22 cellular contexts compared by ENCODE assay signal in the genomic region with DNA sequence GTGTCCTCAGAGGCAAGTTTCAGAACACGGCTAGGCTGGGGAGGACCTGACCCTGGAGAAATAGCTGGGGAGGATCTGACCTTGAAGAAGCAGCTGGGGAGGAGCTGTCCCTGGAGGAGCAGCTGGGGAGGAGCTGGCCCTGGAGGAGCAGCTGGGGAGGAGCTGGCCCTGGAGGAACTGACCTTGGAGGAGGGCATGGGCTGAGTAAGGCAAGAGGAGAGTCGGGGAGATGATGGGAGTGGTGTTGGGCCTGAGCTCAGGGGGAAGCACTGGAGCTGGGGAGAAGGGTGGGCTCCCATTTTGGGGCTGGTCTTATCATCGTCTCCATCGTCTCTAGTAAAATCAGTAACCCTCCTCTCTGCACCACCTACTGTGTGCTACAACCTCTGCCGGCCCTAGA.
DNase-seq lines count a peak whose midpoint lies in the region; ATAC-seq and TF ChIP-seq lines count a peak whose summit lies in the region.
"Had no signal": no experiment of that assay in that cellular context is flagged by ENCODE, and none has a peak within 500 bp of the region (broad histone marks: within the 10 kb centered on the region; RNA-seq: fewer than 3 reads in every experiment).

No MANE protein-coding gene starts in this region.

- no peak overlapping the region for H2BK12ac ChIP-seq in neuronal stem cell (ENCODE audit: low read length)

- H2BK15ac ChIP-seq in neuronal stem cell (ENCODE audit: low read length): peak overlapping the region; percentile 30

- H3K18ac ChIP-seq in neuronal stem cell (ENCODE audit: low read length): peak overlapping the region; percentile 11

- no peak overlapping the region for H3K27ac Mint-ChIP-seq in activated CD8-positive, alpha-beta memory T cell treated with anti-CD3 and anti-CD28 coated beads, Interleukin-2, amount 10 ng/mL, durations not matched to agents 7 days and 5 days
- H3K27ac Mint-ChIP-seq in immature natural killer cell: no peak overlapping the region
- H3K27ac Mint-ChIP-seq: CD4-positive, CD25-positive, alpha-beta regulatory T cell; CD8-positive, alpha-beta T cell; H9; HFFc6 had no signal

- intact Hi-C loops in mucosa of descending colon (cut with DNase I, micrococcal nuclease): no loop called here

- H2BK5ac ChIP-seq in neuronal stem cell (ENCODE audit: low read length): no peak overlapping the region

- H3K27me3 ChIP-seq in BLaER1: no peaks in the 10 kb centered on the region
- H3K27me3 ChIP-seq in H7 (ENCODE audit: control insufficient read depth, insufficient read depth, low read length): no peaks in the 10 kb centered on the region
- H3K27me3 ChIP-seq in neuronal stem cell (ENCODE audit: control insufficient read depth in 3 of 3, insufficient read depth in 3 of 3, low read depth in 1 of 3, low read length in 3 of 3): peaks cover 0 to 6% (median 0%) of the 10 kb centered on the region in 3 experiments
- H3K27me3 ChIP-seq: BE2C had no signal

- H4K8ac ChIP-seq in neuronal stem cell (ENCODE audit: low read depth, low read length): no peak overlapping the region

- no peaks in the 10 kb centered on the region for H4K20me1 ChIP-seq in BLaER1

- H3K9me3 ChIP-seq in BLaER1 (0 out of 2 replicates have a peak, but pooled peaks cover under 1% of the 10 kb centered on the region), neuronal stem cell (replicated peaks in 1 of 2; ENCODE audit: control insufficient read depth in 2 of 2, insufficient read depth in 1 of 2, low read depth in 1 of 2, low read length in 2 of 2) (peaks cover 0 to 2% of the 10 kb centered on the region in 2 donors), mucosa of descending colon (no peaks in the 10 kb centered on the region)
- H3K9me3 ChIP-seq: A549, BE2C, Caco-2 had no signal

- H2AFZ ChIP-seq in neuronal stem cell (ENCODE audit: low read length): no peak overlapping the region
- H2AFZ ChIP-seq: GM23248 had no signal

- H3K9ac ChIP-seq in BLaER1 (no peak overlapping the region), neuronal stem cell (ENCODE audit: low read depth, low read length, poor library complexity) (no peak overlapping the region)
- H3K9ac ChIP-seq: GM23248 had no signal

- CTCF ChIA-PET in activated CD8-positive, alpha-beta memory T cell treated with anti-CD3 and anti-CD28 coated beads, Interleukin-2, amount 10 ng/mL, durations not matched to agents 7 days and 5 days (lab: Charles Lee): no interaction called here

- H3K4me1 ChIP-seq in BLaER1 (peaks cover 78% of the 10 kb centered on the region), neuronal stem cell (ENCODE audit: control insufficient read depth in 2 of 2, insufficient read depth in 1 of 2, low read depth in 1 of 2, low read length in 2 of 2) (peaks cover 0 to 1% of the 10 kb centered on the region in 2 donors), mucosa of descending colon (ENCODE audit: low read depth) (no peaks in the 10 kb centered on the region)
- H3K4me1 ChIP-seq: A549, BE2C, Caco-2 had no signal

- H3K4me2 ChIP-seq in BLaER1 (peak overlapping the region; percentile 95), neuronal stem cell (ENCODE audit: insufficient read depth, low read length, poor library complexity, severe bottlenecking) (no peak overlapping the region)
- H3K4me2 ChIP-seq: A549 had no signal

- H3K4me3 ChIP-seq in BLaER1: no peak overlapping the region
- no peak overlapping the region for H3K4me3 ChIP-seq in H7 (ENCODE audit: insufficient read depth, low read depth, low read length)
- H3K4me3 ChIP-seq in neuronal stem cell (ENCODE audit: low read length in 2 of 2): no peak overlapping the region
- H3K4me3 ChIP-seq in mucosa of descending colon: no peak overlapping the region
- H3K4me3 ChIP-seq: A549, GM23248 had no signal

- peaks cover 2% of the 10 kb centered on the region for H3K79me1 ChIP-seq in neuronal stem cell (ENCODE audit: low read depth, low read length)

- no CpG with 5 or more reads among the region's 5 CpGs for WGBS in neuronal stem cell (ENCODE audit: extremely low coverage in 2 of 2, insufficient read length in 2 of 2, insufficient replicate concordance in 1 of 2), 2 donors

- no peak overlapping the region for H3K4me3 Mint-ChIP-seq in activated CD8-positive, alpha-beta memory T cell treated with anti-CD3 and anti-CD28 coated beads, Interleukin-2, amount 10 ng/mL, durations not matched to agents 7 days and 5 days
- H3K4me3 Mint-ChIP-seq in immature natural killer cell: no peak overlapping the region
- H3K4me3 Mint-ChIP-seq: CD4-positive, CD25-positive, alpha-beta regulatory T cell; CD8-positive, alpha-beta T cell; H9; HFFc6 had no signal

- H3K36me3 ChIP-seq in BLaER1 (no peaks in the 10 kb centered on the region), H7 (replicated peaks; ENCODE audit: control insufficient read depth, insufficient read depth, low read length) (no peaks in the 10 kb centered on the region), neuronal stem cell (replicated peaks in 1 of 2; ENCODE audit: control insufficient read depth in 2 of 2, insufficient read depth in 2 of 2, low read length in 2 of 2) (no peaks in the 10 kb centered on the region), mucosa of descending colon (ENCODE audit: low read depth) (no peaks in the 10 kb centered on the region)
- H3K36me3 ChIP-seq: BE2C had no signal

- peaks cover 9% of the 10 kb centered on the region for H3K4me1 Mint-ChIP-seq in activated CD8-positive, alpha-beta memory T cell treated with anti-CD3 and anti-CD28 coated beads, Interleukin-2, amount 10 ng/mL, durations not matched to agents 7 days and 5 days
- peaks cover 9% of the 10 kb centered on the region in 2 donors for H3K4me1 Mint-ChIP-seq in immature natural killer cell
- H3K4me1 Mint-ChIP-seq: H9 had no signal

- H3K27ac ChIP-seq in BLaER1: no peak overlapping the region
- H3K27ac ChIP-seq in neuronal stem cell (replicated peaks; ENCODE audit: low read length): no peak overlapping the region
- H3K27ac ChIP-seq: A549, C4-2B, GM23248 had no signal

- no peaks in the 10 kb centered on the region for H3K36me3 Mint-ChIP-seq in activated CD8-positive, alpha-beta memory T cell treated with anti-CD3 and anti-CD28 coated beads, Interleukin-2, amount 10 ng/mL, durations not matched to agents 7 days and 5 days
- H3K36me3 Mint-ChIP-seq in immature natural killer cell: no peaks in the 10 kb centered on the region
- H3K36me3 Mint-ChIP-seq: CD4-positive, CD25-positive, alpha-beta regulatory T cell; CD8-positive, alpha-beta T cell had no signal

- no peak for ATAC-seq in activated CD8-positive, alpha-beta memory T cell treated with anti-CD3 and anti-CD28 coated beads, Interleukin-2, amount 10 ng/mL, durations not matched to agents 7 days and 5 days
- ATAC-seq in mucosa of descending colon: no peak
- ATAC-seq: A549, HCT116 had no signal

- no peak for TF ChIP-seq CTCF in mucosa of descending colon (IDR thresholded peaks at IDR 0.05)

- peaks cover 2% of the 10 kb centered on the region for H3K9me3 Mint-ChIP-seq in activated CD8-positive, alpha-beta memory T cell treated with anti-CD3 and anti-CD28 coated beads, Interleukin-2, amount 10 ng/mL, durations not matched to agents 7 days and 5 days (ENCODE audit: low read depth)
- H3K9me3 Mint-ChIP-seq in immature natural killer cell: peaks cover 0 to 5% (median 0%) of the 10 kb centered on the region in 6 donors
- H3K9me3 Mint-ChIP-seq: CD8-positive, alpha-beta T cell had no signal

- H3K23ac ChIP-seq in neuronal stem cell (ENCODE audit: low read depth, low read length, poor library complexity): no peak overlapping the region

- H4K91ac ChIP-seq in neuronal stem cell (ENCODE audit: low read depth, low read length, poor library complexity): no peak overlapping the region

- DNase-seq in activated CD8-positive, alpha-beta memory T cell treated with anti-CD3 and anti-CD28 coated beads, Interleukin-2, amount 10 ng/mL, durations not matched to agents 7 days and 5 days: peak; percentile 23
- no peak for DNase-seq in activated CD8-positive, alpha-beta memory T cell treated with anti-CD3 and anti-CD28 coated beads, Interleukin-2, amount 50 U/mL, for 4 hours
- DNase-seq in H7 (peak; percentile 20), neuronal stem cell (ENCODE audit: low spot score) (no peak), mucosa of descending colon (no peak), immature natural killer cell (no peak)
- DNase-seq: 8988T; ACHN; AML-193; BE2C; CD4-positive, CD25-positive, alpha-beta regulatory T cell; DMS153; DND-41; GM23248; HFFc6 had no signal

- peaks cover 14% of the 10 kb centered on the region for H3K27me3 Mint-ChIP-seq in activated CD8-positive, alpha-beta memory T cell treated with anti-CD3 and anti-CD28 coated beads, Interleukin-2, amount 10 ng/mL, durations not matched to agents 7 days and 5 days
- peaks cover 0 to 13% (median 4%) of the 10 kb centered on the region in 3 donors for H3K27me3 Mint-ChIP-seq in immature natural killer cell (ENCODE audit: low read depth in 3 of 3)

- H3K14ac ChIP-seq in neuronal stem cell (ENCODE audit: low read length): no peak overlapping the region

- H3K4ac ChIP-seq in neuronal stem cell (ENCODE audit: low read length): no peak overlapping the region

- H2AK5ac ChIP-seq in neuronal stem cell (ENCODE audit: low read depth, low read length): peak overlapping the region; percentile 44

- no peak overlapping the region for H2BK120ac ChIP-seq in neuronal stem cell (ENCODE audit: low read depth, low read length)

Comparison
In these comparisons a context has a peak if more than half of its experiments do, and no peak if none do; other contexts are left out.
1. DNase-seq: peak in activated CD8-positive, alpha-beta memory T cell treated with anti-CD3 and anti-CD28 coated beads, Interleukin-2, amount 10 ng/mL, durations not matched to agents 7 days and 5 days (single experiment) and H7 (single experiment); none in activated CD8-positive, alpha-beta memory T cell treated with anti-CD3 and anti-CD28 coated beads, Interleukin-2, amount 50 U/mL, for 4 hours (single experiment), neuronal stem cell (single experiment), mucosa of descending colon (0 of 3) and immature natural killer cell (0 of 3).